Comparison of ENCODE assay signal across 8 cellular contexts in genomic region chr3:57756022-57756527, GRCh38. TPM values are rescaled to one million over a fixed set of nuclear protein-coding genes. Genes with fewer than 3 reads are reported as not detected.
A peak's percentile ranks its signal among the peaks of the same experiment; 100 is the strongest.
DNase-seq lines count a peak whose midpoint lies in the region; ATAC-seq and TF ChIP-seq lines count a peak whose summit lies in the region.

A gene with protein sequence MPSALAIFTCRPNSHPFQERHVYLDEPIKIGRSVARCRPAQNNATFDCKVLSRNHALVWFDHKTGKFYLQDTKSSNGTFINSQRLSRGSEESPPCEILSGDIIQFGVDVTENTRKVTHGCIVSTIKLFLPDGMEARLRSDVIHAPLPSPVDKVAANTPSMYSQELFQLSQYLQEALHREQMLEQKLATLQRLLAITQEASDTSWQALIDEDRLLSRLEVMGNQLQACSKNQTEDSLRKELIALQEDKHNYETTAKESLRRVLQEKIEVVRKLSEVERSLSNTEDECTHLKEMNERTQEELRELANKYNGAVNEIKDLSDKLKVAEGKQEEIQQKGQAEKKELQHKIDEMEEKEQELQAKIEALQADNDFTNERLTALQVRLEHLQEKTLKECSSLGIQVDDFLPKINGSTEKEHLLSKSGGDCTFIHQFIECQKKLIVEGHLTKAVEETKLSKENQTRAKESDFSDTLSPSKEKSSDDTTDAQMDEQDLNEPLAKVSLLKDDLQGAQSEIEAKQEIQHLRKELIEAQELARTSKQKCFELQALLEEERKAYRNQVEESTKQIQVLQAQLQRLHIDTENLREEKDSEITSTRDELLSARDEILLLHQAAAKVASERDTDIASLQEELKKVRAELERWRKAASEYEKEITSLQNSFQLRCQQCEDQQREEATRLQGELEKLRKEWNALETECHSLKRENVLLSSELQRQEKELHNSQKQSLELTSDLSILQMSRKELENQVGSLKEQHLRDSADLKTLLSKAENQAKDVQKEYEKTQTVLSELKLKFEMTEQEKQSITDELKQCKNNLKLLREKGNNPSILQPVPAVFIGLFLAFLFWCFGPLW (plus strand): TSS chr3:57756309. CDS start chr3:57757652, 1,343 bp downstream.

- peak within 1 kb of the TSS; percentile 79 for H3K4me3 ChIP-seq in Karpas-422 (ENCODE audit: low read length)
- H3K4me3 ChIP-seq in esophagus squamous epithelium, result peak within 1 kb of the TSS; percentile 90 to 98 (median 98)

- peaks cover 33% of the 10 kb centered on the region for H3K4me1 ChIP-seq in Karpas-422 (ENCODE audit: low read length)
- H3K4me1 ChIP-seq in esophagus squamous epithelium, result peaks cover 0 to 85% (median 30%) of the 10 kb centered on the region in 3 donors

- TF ChIP-seq CTCF in esophagus squamous epithelium (IDR thresholded peaks at IDR 0.05), result no peak

- H3K4me2 ChIP-seq in Karpas-422 (ENCODE audit: low read depth, low read length, poor library complexity, severe bottlenecking), result peak within 1 kb of the TSS; percentile 80

- H3K27ac ChIP-seq in Karpas-422 (ENCODE audit: low read length) (peak within 1 kb of the TSS; percentile 48; the same call in 1 of the 2 replicates), esophagus squamous epithelium (peak within 1 kb of the TSS; percentile 95 to 98 (median 97))

- H3K9me3 ChIP-seq in Karpas-422 (ENCODE audit: low read length) (no peaks in the 10 kb centered on the region), esophagus squamous epithelium (no peaks in the 10 kb centered on the region)

- peak within 1 kb of the TSS; percentile 99 for H2AFZ ChIP-seq in Karpas-422 (ENCODE audit: low read length)

- peaks cover 11% of the 10 kb centered on the region; the same call in 1 of the 2 replicates for H3K36me3 ChIP-seq in Karpas-422 (ENCODE audit: insufficient read depth, low read length)
- peaks cover 0 to 17% (median 0%) of the 10 kb centered on the region in 3 donors for H3K36me3 ChIP-seq in esophagus squamous epithelium

- TF ChIP-seq POLR2A in esophagus squamous epithelium (IDR thresholded peaks at IDR 0.05), result peak in 3 of 4 donors; percentile 63 to 82 (median 77)

- intact Hi-C loops in esophagus squamous epithelium (cut with DNase I), result loop anchor here (2.0 to 5.0 kb wide), 2 partner anchors 63 to 159 kb away; partner anchors contain the start of genes ARF4 and DENND6A

- H3K9me2 ChIP-seq in Karpas-422 (replicated peaks; ENCODE audit: insufficient read depth, low read length), result no peaks in the 10 kb centered on the region

- H3K27me3 ChIP-seq in Karpas-422 (ENCODE audit: low read length), result no peaks in the 10 kb centered on the region
- H3K27me3 ChIP-seq in esophagus squamous epithelium, result no peaks in the 10 kb centered on the region

- peaks cover 50% of the 10 kb centered on the region for H3K79me2 ChIP-seq in Karpas-422 (ENCODE audit: low read length)

- peak within 1 kb of the TSS; percentile 93 for H3K9ac ChIP-seq in Karpas-422 (ENCODE audit: low read length)

- 0% methylated on average over 6 to 11 of the region's 41 CpGs for WGBS in esophagus squamous epithelium, 2 donors

- peaks cover 7% of the 10 kb centered on the region; the same call in 1 of the 2 replicates for H4K20me1 ChIP-seq in Karpas-422 (ENCODE audit: insufficient read depth, low read depth, low read length)

- DNase-seq in DMS79 treated with DMSO at 0.1 percent for 48 hours (lab: John Stamatoyannopoulos, UW), result peak; percentile 84
- peak; percentile 98 for DNase-seq in Karpas-422
- DNase-seq in RKO (ENCODE audit: low spot score), result peak; percentile 97
- peak; percentile 89 for DNase-seq in activated T-helper 1 cell treated with Interleukin-2 at 50 U/mL for 16 hours (ENCODE audit: low read depth)
- DNase-seq in esophagus squamous epithelium (lab: John Stamatoyannopoulos, UW), result peak; percentile 89
- peak; percentile 99 for DNase-seq in myocyte (ENCODE audit: low read depth)
- peak; percentile 91 to 95 for DNase-seq in stimulated activated CD8-positive, alpha-beta memory T cell treated with anti-CD3 and anti-CD28 coated beads, Interleukin-7, amount 100 ng/mL, for 48 hours (ENCODE audit: extremely low read depth in 1 of 2, low read depth in 1 of 2)

- peak; percentile 90 for ATAC-seq in GM21825 (IDR thresholded peaks at IDR 0.05; ENCODE audit: unreplicated experiment)

RNA-seq across cellular contexts. Expression of the gene that starts here (rescaled TPM):
- total RNA-seq in Karpas-422 (2014; rRNA removed; shearing (Covaris generic); ENCODE audit: low replicate concordance), result 44.8 and 63.6 TPM in 2 replicates
- 100 to 1,000 TPM in 1 of 4 donors, 10 to 100 TPM in 3; 46.9 to 162 (median 67.9) TPM for total RNA-seq in esophagus squamous epithelium
- total RNA-seq in myocyte, result 46.8 and 55.8 TPM in 2 replicates
- polyA plus RNA-seq in myocyte (2012), result 20.7 TPM

Comparison
In these comparisons a context has a peak if more than half of its experiments do, and no peak if none do; other contexts are left out.
1. Peak in every context shown above with its lines: DNase-seq, ATAC-seq, H3K4me3 ChIP-seq and H3K27ac ChIP-seq.